ENCODE assay signal across 8 cellular contexts in genomic region chr2:68121873-68122679, GRCh38. TPM values are rescaled to one million over a fixed set of nuclear protein-coding genes. Genes with fewer than 3 reads are reported as not detected.
DNase-seq lines count a peak whose midpoint lies in the region; ATAC-seq, FAIRE-seq and TF ChIP-seq lines count a peak whose summit lies in the region.

No MANE protein-coding gene starts in this region.

- no peaks in the 10 kb centered on the region for H3K4me1 ChIP-seq in RWPE2 (ENCODE audit: insufficient read depth, poor library complexity, severe bottlenecking)
- peaks cover 0 to 8% (median 0%) of the 10 kb centered on the region in 3 donors for H3K4me1 ChIP-seq in gastroesophageal sphincter
- peaks cover 0 to 3% (median 0%) of the 10 kb centered on the region in 3 donors for H3K4me1 ChIP-seq in pancreas
- peaks cover 0 to 3% (median 0%) of the 10 kb centered on the region in 4 donors for H3K4me1 ChIP-seq in tibial artery

- H3K4me3 ChIP-seq in RWPE2 (ENCODE audit: severe bottlenecking) (no peak overlapping the region), gastroesophageal sphincter (no peak overlapping the region), pancreas (no peak overlapping the region), tibial artery (no peak overlapping the region)

- ATAC-seq in RWPE2 (ENCODE audit: low read depth) (peak; percentile 61; the same call in 2 of the 3 replicates), gastroesophageal sphincter (peak; percentile 57), pancreas (peak; percentile 85 to 97 (median 94)), GM18873 (IDR thresholded peaks at IDR 0.05; ENCODE audit: low FRiP score, unreplicated experiment) (no peak)

- H3K9me3 ChIP-seq in RWPE2 (ENCODE audit: severe bottlenecking) (no peaks in the 10 kb centered on the region), gastroesophageal sphincter (no peaks in the 10 kb centered on the region), pancreas (no peaks in the 10 kb centered on the region), tibial artery (no peaks in the 10 kb centered on the region)

- TF ChIP-seq CTCF in RWPE2 (IDR thresholded peaks at IDR 0.05; ENCODE audit: poor library complexity, severe bottlenecking): peak; percentile 96
- peak; percentile 92 to 96 (median 94) for TF ChIP-seq CTCF in gastroesophageal sphincter (IDR thresholded peaks at IDR 0.05)
- peak; percentile 86 to 94 (median 92) for TF ChIP-seq CTCF in pancreas (IDR thresholded peaks at IDR 0.05)
- peak; percentile 94 to 95 for TF ChIP-seq CTCF in tibial artery (IDR thresholded peaks at IDR 0.05)

- TF ChIP-seq EP300 in gastroesophageal sphincter (IDR thresholded peaks at IDR 0.05): no peak

- no peak for TF ChIP-seq POLR2A in gastroesophageal sphincter (IDR thresholded peaks at IDR 0.05)

- H3K27me3 ChIP-seq in RWPE2 (ENCODE audit: insufficient read depth, poor library complexity, severe bottlenecking) (no peaks in the 10 kb centered on the region), gastroesophageal sphincter (no peaks in the 10 kb centered on the region), pancreas (no peaks in the 10 kb centered on the region), tibial artery (no peaks in the 10 kb centered on the region)

- no peak for FAIRE-seq in pancreas (lab: Jason Lieb, UNC)

- H3K36me3 ChIP-seq in RWPE2 (ENCODE audit: low read depth) (no peaks in the 10 kb centered on the region), gastroesophageal sphincter (no peaks in the 10 kb centered on the region), pancreas (no peaks in the 10 kb centered on the region), tibial artery (no peaks in the 10 kb centered on the region)

- 50 to 73% methylated on average over 3 to 9 of the region's 16 CpGs for WGBS in gastroesophageal sphincter (ENCODE audit: low coverage in 1 of 2), 2 donors
- WGBS in pancreas, 2 donors: 32 to 38% methylated on average over 16 of the region's 16 CpGs

- DNase-seq in DMS153 treated with DMSO at 0.1 percent for 48 hours (lab: John Stamatoyannopoulos, UW; ENCODE audit: unreplicated experiment) (peak; percentile 37), KG1 (lab: John Stamatoyannopoulos, UW) (peak; percentile 34), RWPE2 (ENCODE audit: low spot score) (peak; percentile 75), pancreas (peak; percentile 70 to 98 (median 88)), tibial artery (peak; percentile 89 to 91)
- DNase-seq in activated naive CD4-positive, alpha-beta T cell (lab: John Stamatoyannopoulos, UW): peak; percentile 35 to 80 (median 75)

- intact Hi-C loops in pancreas (cut with DNase I): loop anchor here in 2 of 3 donors (5.0 to 10.0 kb wide), 3 partner anchors 160 to 323 kb away; no protein-coding TSS in a partner anchor
- intact Hi-C loops in tibial artery (cut with DNase I; ENCODE audit: low total_unique reads): no loop called here

- no peak overlapping the region for H3K27ac ChIP-seq in RWPE2 (ENCODE audit: poor library complexity, severe bottlenecking)
- no peak overlapping the region for H3K27ac ChIP-seq in gastroesophageal sphincter
- H3K27ac ChIP-seq in pancreas: no peak overlapping the region
- no peak overlapping the region for H3K27ac ChIP-seq in tibial artery

RNA-seq across cellular contexts. Expression of gene PNO1, which starts 35.6 kb away (rescaled TPM):
- total RNA-seq in gastroesophageal sphincter: 10 to 100 TPM; 11.7 to 25.3 (median 19.3) TPM
- 1 to 10 TPM; 3.6 to 8.2 (median 5.3) TPM for total RNA-seq in pancreas
- 1 to 10 TPM; 3.5 to 6.1 TPM for polyA plus RNA-seq in pancreas

RNA-seq across cellular contexts. Expression of gene C1D, which starts 59.3 kb away (rescaled TPM):
- total RNA-seq in gastroesophageal sphincter (10 to 100 TPM; 23.4 to 66.5 (median 47.0) TPM), pancreas (10 to 100 TPM in 1 of 6 donors, 1 to 10 TPM in 5; 3.3 to 10.2 (median 6.3) TPM)
- 10 to 100 TPM in 1 of 2 donors, 1 to 10 TPM in 1; 4.9 to 16.7 TPM for polyA plus RNA-seq in pancreas

Comparison
In these comparisons a context has a peak if more than half of its experiments do, and no peak if none do; other contexts are left out.
1. DNase-seq: peak in every context shown above with its lines; median percentile 90 in tibial artery; 88 in pancreas; 75 in RWPE2; 75 in activated naive CD4-positive, alpha-beta T cell; 37 in DMS153 treated with DMSO at 0.1 percent for 48 hours; 34 in KG1.